In the genomic region with DNA sequence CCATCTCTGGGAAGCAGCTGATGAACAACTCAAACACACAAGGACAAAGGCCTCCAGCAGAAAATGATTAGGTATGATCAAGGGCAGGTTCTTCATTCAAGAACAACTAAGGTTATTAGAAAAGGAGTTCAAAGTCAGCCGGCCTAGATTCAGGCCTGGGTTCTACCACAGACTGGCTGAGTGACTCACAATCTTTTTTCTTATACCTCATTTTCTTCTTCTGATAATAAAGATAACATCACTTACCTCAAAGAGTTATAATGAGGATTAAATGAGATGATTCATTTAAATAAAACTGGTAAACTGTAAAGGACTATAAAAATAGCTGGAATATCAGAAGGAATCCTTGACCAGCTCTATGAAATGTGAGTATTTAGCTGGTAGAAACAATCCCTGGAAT, we compare ENCODE assay signal across 26 cellular contexts. TPM values are rescaled to one million over a fixed set of nuclear protein-coding genes. Genes with fewer than 3 reads are reported as not detected.
DNase-seq lines count a peak whose midpoint lies in the region; ATAC-seq and TF ChIP-seq lines count a peak whose summit lies in the region.
"Had no signal": no experiment of that assay in that cellular context is flagged by ENCODE, and none has a peak within 500 bp of the region (broad histone marks: within the 10 kb centered on the region; RNA-seq: fewer than 3 reads in every experiment).

No MANE protein-coding gene starts in this region.

- H3K79me2 ChIP-seq in hepatocyte: peaks cover 4% of the 10 kb centered on the region

- H2AFZ ChIP-seq in hepatocyte: no peak overlapping the region

- TF ChIP-seq CTCF in hepatocyte (IDR thresholded peaks at IDR 0.05; ENCODE audit: poor library complexity): no peak

- no peaks in the 10 kb centered on the region for H3K27me3 ChIP-seq in hepatocyte
- H3K27me3 ChIP-seq: adrenal gland, tibial nerve had no signal

- no peak overlapping the region for H3K4me3 ChIP-seq in SK-N-MC
- H3K4me3 ChIP-seq in hepatocyte: no peak overlapping the region
- H3K4me3 ChIP-seq: adrenal gland, tibial nerve had no signal

- H3K9me3 ChIP-seq in SK-N-MC (ENCODE audit: low read depth, low read length): no peaks in the 10 kb centered on the region
- H3K9me3 ChIP-seq in hepatocyte (ENCODE audit: low read depth): no peaks in the 10 kb centered on the region
- H3K9me3 ChIP-seq: adrenal gland, tibial nerve had no signal

- H3K4me1 ChIP-seq in hepatocyte (ENCODE audit: insufficient read depth): peaks cover 5% of the 10 kb centered on the region

- H3K9me2 ChIP-seq in hepatocyte (replicated peaks; ENCODE audit: insufficient read depth): no peaks in the 10 kb centered on the region

- H3K27ac Mint-ChIP-seq in stimulated activated effector memory CD8-positive, alpha-beta T cell treated with anti-CD3 and anti-CD28 coated beads, Interleukin-12 subunit alpha, Interleukin-12 subunit beta, amount 100 ng/mL, for 72 hours: peak overlapping the region; percentile 49
- H3K27ac Mint-ChIP-seq: activated naive CD4-positive, alpha-beta T cell treated with anti-CD3 and anti-CD28 coated beads for 36 hours; stimulated activated naive CD8-positive, alpha-beta T cell treated with anti-CD3 and anti-CD28 coated beads, Interleukin-15, Interleukin-2, amounts not matched to agents 100 ng/mL and 50 ng/mL, for 24 hours; WTC11 had no signal

- no peaks in the 10 kb centered on the region for H4K20me1 ChIP-seq in hepatocyte (ENCODE audit: insufficient read depth, poor library complexity, severe bottlenecking)

- WGBS in hepatocyte (ENCODE audit: low lambda C conversion rate, missing lambda C conversion rate): 88% methylated on average over 1 of the region's 1 CpG

- no peak overlapping the region for H3K4me2 ChIP-seq in hepatocyte

- H3K36me3 ChIP-seq in SK-N-MC (ENCODE audit: insufficient read depth, low read length) (peaks cover 5% of the 10 kb centered on the region; the same call in 1 of the 2 replicates), hepatocyte (replicated peaks; ENCODE audit: insufficient read depth, low read depth) (no peaks in the 10 kb centered on the region)
- H3K36me3 ChIP-seq: adrenal gland had no signal

- H3K27ac ChIP-seq in SK-N-MC: peak overlapping the region; percentile 96
- H3K27ac ChIP-seq in hepatocyte: peak overlapping the region; percentile 0
- H3K27ac ChIP-seq: tibial nerve had no signal

- H3K9me3 Mint-ChIP-seq in stimulated activated effector memory CD8-positive, alpha-beta T cell treated with anti-CD3 and anti-CD28 coated beads, Interleukin-12 subunit alpha, Interleukin-12 subunit beta, amount 100 ng/mL, for 72 hours: no peaks in the 10 kb centered on the region
- H3K9me3 Mint-ChIP-seq: activated naive CD4-positive, alpha-beta T cell treated with anti-CD3 and anti-CD28 coated beads for 36 hours; neural crest cell; stimulated activated naive CD8-positive, alpha-beta T cell treated with anti-CD3 and anti-CD28 coated beads, Interleukin-15, Interleukin-2, amounts not matched to agents 100 ng/mL and 50 ng/mL, for 24 hours; WTC11 had no signal

- H3K4me1 Mint-ChIP-seq in stimulated activated effector memory CD8-positive, alpha-beta T cell treated with anti-CD3 and anti-CD28 coated beads, Interleukin-12 subunit alpha, Interleukin-12 subunit beta, amount 100 ng/mL, for 72 hours: no peaks in the 10 kb centered on the region

- no peak overlapping the region for H3K9ac ChIP-seq in SK-N-MC (ENCODE audit: insufficient read length)

- no peak for ATAC-seq in stimulated activated effector memory CD8-positive, alpha-beta T cell treated with anti-CD3 and anti-CD28 coated beads, Interleukin-12 subunit alpha, Interleukin-12 subunit beta, amount 100 ng/mL, for 72 hours
- ATAC-seq in GM19395 (IDR thresholded peaks at IDR 0.05; ENCODE audit: unreplicated experiment): no peak
- ATAC-seq: HepG2, sciatic nerve, WTC11 had no signal

- peak; percentile 11 for DNase-seq in EL
- DNase-seq in SK-N-MC (ENCODE audit: low read depth, low spot score): no peak
- no peak for DNase-seq in hepatocyte (ENCODE audit: low spot score)
- no peak for DNase-seq in stimulated activated effector memory CD8-positive, alpha-beta T cell treated with anti-CD3 and anti-CD28 coated beads, Interleukin-12 subunit alpha, Interleukin-12 subunit beta, amount 100 ng/mL, for 72 hours (ENCODE audit: low spot score in 2 of 2)
- no peak for DNase-seq in activated CD8-positive, alpha-beta memory T cell treated with anti-CD3 and anti-CD28 coated beads, Interleukin-2, amount 50 U/mL, for 4 hours
- DNase-seq in occipital lobe (lab: John Stamatoyannopoulos, UW): no peak
- DNase-seq: activated naive CD4-positive, alpha-beta T cell treated with anti-CD3 and anti-CD28 coated beads for 36 hours; adrenal gland; C1 segment of cervical spinal cord; DMS79 treated with DMSO at 0.1 percent for 48 hours; head of caudate nucleus; mammary epithelial cell; NCI-H1092; NCI-H187; NCI-H526; posterior cingulate gyrus; SIG-M5; SW 1271; T1000 had no signal

- no peak overlapping the region for H3K4me3 Mint-ChIP-seq in stimulated activated effector memory CD8-positive, alpha-beta T cell treated with anti-CD3 and anti-CD28 coated beads, Interleukin-12 subunit alpha, Interleukin-12 subunit beta, amount 100 ng/mL, for 72 hours
- H3K4me3 Mint-ChIP-seq: activated naive CD4-positive, alpha-beta T cell treated with anti-CD3 and anti-CD28 coated beads for 36 hours; neural crest cell; stimulated activated naive CD8-positive, alpha-beta T cell treated with anti-CD3 and anti-CD28 coated beads, Interleukin-15, Interleukin-2, amounts not matched to agents 100 ng/mL and 50 ng/mL, for 24 hours; WTC11 had no signal

- H3K36me3 Mint-ChIP-seq in stimulated activated effector memory CD8-positive, alpha-beta T cell treated with anti-CD3 and anti-CD28 coated beads, Interleukin-12 subunit alpha, Interleukin-12 subunit beta, amount 100 ng/mL, for 72 hours: peaks cover 10% of the 10 kb centered on the region
- H3K36me3 Mint-ChIP-seq: WTC11 had no signal

RNA-seq across cellular contexts. Expression of gene PPP2R1B, which starts 49.3 kb away (rescaled TPM):
- total RNA-seq in hepatocyte (41.0 and 43.5 TPM in 2 replicates), occipital lobe (17.9 TPM)
- 22.7 and 25.3 TPM in 2 replicates for polyA plus RNA-seq in hepatocyte

RNA-seq across cellular contexts. Expression of gene ALG9, which starts 55.9 kb away (rescaled TPM):
- total RNA-seq in hepatocyte (42.0 and 52.4 TPM in 2 replicates), occipital lobe (95.6 TPM)
- 22.6 and 38.7 TPM in 2 replicates for polyA plus RNA-seq in hepatocyte
